ENCODE assay signal across 28 cellular contexts in genomic region chr2:238816296-238816695, GRCh38. TPM values are rescaled to one million over a fixed set of nuclear protein-coding genes. Genes with fewer than 3 reads are reported as not detected.
"Had no signal": no experiment of that assay in that cellular context is flagged by ENCODE, and none has a peak within 500 bp of the region (broad histone marks: within the 10 kb centered on the region; RNA-seq: fewer than 3 reads in every experiment).

No MANE protein-coding gene starts in this region.

- H3K79me2 ChIP-seq: parathyroid adenoma had no signal

- H3K27me3 ChIP-seq: colonic mucosa, neural progenitor cell, right lobe of liver had no signal

- H3K9ac ChIP-seq: neural progenitor cell, parathyroid adenoma had no signal

- H3K4me2 ChIP-seq: neural progenitor cell had no signal

- H3K27ac ChIP-seq: colonic mucosa, esophagus squamous epithelium, foreskin keratinocyte, gastroesophageal sphincter, heart right ventricle, left lung, neural progenitor cell, parathyroid adenoma, right lobe of liver, thoracic aorta, tibial nerve had no signal

- H3K4me3 Mint-ChIP-seq: dendritic cell treated with granulocyte-macrophage colony-stimulating factor and Interleukin-4, amounts not matched to agents 40 ng/mL and 50 ng/mL, for 4 days; effector memory CD8-positive, alpha-beta T cell; mesothelial cell of epicardium; naive B cell; natural killer cell treated with Interleukin-12 subunit alpha and Interleukin-12 subunit beta and Interleukin-15 and Interleukin-18, amount 100 ng/mL, for 72 hours; neural progenitor cell; stimulated activated naive B cell treated with anti-CD40 and anti-IgM and Interleukin-4, amounts not matched to agents 10 μg/mL and 1 μg/mL and 100 μg/mL, for 72 hours; stimulated activated naive CD8-positive, alpha-beta T cell treated with anti-CD3 and anti-CD28 coated beads, Interleukin-15, Interleukin-2, amounts not matched to agents 100 ng/mL and 50 ng/mL, for 24 hours had no signal

- H3K27ac Mint-ChIP-seq: dendritic cell treated with granulocyte-macrophage colony-stimulating factor and Interleukin-4, amounts not matched to agents 40 ng/mL and 50 ng/mL, for 4 days; effector memory CD8-positive, alpha-beta T cell; mesothelial cell of epicardium; naive B cell; natural killer cell treated with Interleukin-12 subunit alpha and Interleukin-12 subunit beta and Interleukin-15 and Interleukin-18, amount 100 ng/mL, for 72 hours; neural progenitor cell; progenitor cell of endocrine pancreas; stimulated activated naive B cell treated with anti-CD40 and anti-IgM and Interleukin-4, amounts not matched to agents 10 μg/mL and 1 μg/mL and 100 μg/mL, for 72 hours; stimulated activated naive CD8-positive, alpha-beta T cell treated with anti-CD3 and anti-CD28 coated beads, Interleukin-15, Interleukin-2, amounts not matched to agents 100 ng/mL and 50 ng/mL, for 24 hours had no signal

- H3K4me1 ChIP-seq: colonic mucosa, esophagus squamous epithelium, foreskin keratinocyte, gastroesophageal sphincter, heart right ventricle, left lung, neural progenitor cell, parathyroid adenoma, right lobe of liver, tibial nerve had no signal

- H3K9me3 ChIP-seq: colonic mucosa, esophagus squamous epithelium, gastroesophageal sphincter, left lung, mucosa of descending colon, right lobe of liver, thoracic aorta, tibial nerve had no signal

- DNase-seq: colonic mucosa; effector memory CD8-positive, alpha-beta T cell; erythroblast; esophagus squamous epithelium; foreskin keratinocyte; glutamatergic neuron; heart right ventricle; hippocampal formation; left cardiac atrium; left lung; mesenchymal stem cell; mucosa of descending colon; naive B cell; right lobe of liver; small intestine; stimulated activated CD4-positive, alpha-beta T cell treated with anti-CD3 and anti-CD28 coated beads, Interleukin-15, amount 100 ng/mL, for 24 hours; stimulated activated CD4-positive, alpha-beta T cell treated with anti-CD3 and anti-CD28 coated beads, Interleukin-2, amount 100 ng/mL, for 48 hours; stimulated activated naive B cell treated with anti-CD40 and anti-IgM and Interleukin-4, amounts not matched to agents 10 μg/mL and 1 μg/mL and 100 μg/mL, for 72 hours had no signal

- H3K4me1 Mint-ChIP-seq: mesothelial cell of epicardium; naive B cell; stimulated activated naive B cell treated with anti-CD40 and anti-IgM and Interleukin-4, amounts not matched to agents 10 μg/mL and 1 μg/mL and 100 μg/mL, for 72 hours had no signal

- H3K36me3 Mint-ChIP-seq: mesothelial cell of epicardium; naive B cell; neural progenitor cell; stimulated activated naive B cell treated with anti-CD40 and anti-IgM and Interleukin-4, amounts not matched to agents 10 μg/mL and 1 μg/mL and 100 μg/mL, for 72 hours had no signal

- H2AFZ ChIP-seq: neural progenitor cell, parathyroid adenoma had no signal

RNA-seq across cellular contexts. Expression of gene TWIST2, which starts 31.6 kb away (rescaled TPM):
- total RNA-seq: natural killer cell treated with Interleukin-12 subunit alpha and Interleukin-12 subunit beta and Interleukin-15 and Interleukin-18, amount 100 ng/mL, for 72 hours; progenitor cell of endocrine pancreas had no signal
